25 cellular contexts compared by ENCODE assay signal in genomic region chr3:157463819-157464218, GRCh38. TPM values are rescaled to one million over a fixed set of nuclear protein-coding genes. Genes with fewer than 3 reads are reported as not detected.
"Had no signal": no experiment of that assay in that cellular context is flagged by ENCODE, and none has a peak within 500 bp of the region (broad histone marks: within the 10 kb centered on the region; RNA-seq: fewer than 3 reads in every experiment).

No MANE protein-coding gene starts in this region.

- H3K36me3 Mint-ChIP-seq: activated CD8-positive, alpha-beta memory T cell treated with anti-CD3 and anti-CD28 coated beads, Interleukin-2, amount 10 ng/mL, durations not matched to agents 7 days and 5 days; activated naive CD4-positive, alpha-beta T cell treated with anti-CD3 and anti-CD28 coated beads, Interleukin-2, amount 50 U/mL, for 24 hours had no signal

- H3K4me3 ChIP-seq: cardiac muscle cell, SK-N-MC had no signal

- H3K27me3 ChIP-seq: brain microvascular endothelial cell had no signal

- H3K4me3 Mint-ChIP-seq: activated CD8-positive, alpha-beta memory T cell treated with anti-CD3 and anti-CD28 coated beads, Interleukin-2, amount 10 ng/mL, durations not matched to agents 7 days and 5 days; activated naive CD4-positive, alpha-beta T cell treated with anti-CD3 and anti-CD28 coated beads, Interleukin-2, amount 50 U/mL, for 24 hours; activated T-cell treated with anti-CD3 and anti-CD28 coated beads, Interleukin-2, amount 50 U/mL, for 24 hours; activated T-helper 1 cell treated with anti-CD3 and anti-CD28 coated beads, Interleukin-12 subunit alpha, Interleukin-12 subunit beta, Interleukin-2, Interleukin-4 antibody, amounts not matched to agents 30 ng/mL and 10 ng/mL and 1 ng/mL, durations not matched to agents 14 hours and 24 hours and 36 hours; T-helper 1 cell treated with Interleukin-12 subunit alpha and Interleukin-12 subunit beta and Interleukin-4 antibody, amounts not matched to agents 30 μg/mL and 1 μg/mL, for 36 hours had no signal

- DNase-seq: activated CD4-positive, alpha-beta T cell treated with anti-CD3 and anti-CD28 coated beads for 4 hours; activated CD4-positive, alpha-beta T cell treated with anti-CD3 and anti-CD28 coated beads, Interleukin-2, amount 50 U/mL, for 4 hours; activated CD8-positive, alpha-beta memory T cell treated with anti-CD3 and anti-CD28 coated beads, Interleukin-2, amount 10 ng/mL, durations not matched to agents 7 days and 5 days; activated effector memory CD4-positive, alpha-beta T cell treated with Interleukin-2 at 50 U/mL for 16 hours; activated naive CD4-positive, alpha-beta T cell; activated T-cell treated with anti-CD3 and anti-CD28 coated beads, Interleukin-2, amount 50 U/mL, for 24 hours; amniotic stem cell; Kasumi-1; KBM-7; NCI-H1092; NCI-H1417; NCI-H1930; NCI-H2227 treated with DMSO at 0.1 percent for 48 hours; NCI-H526; NCI-H82; RPMI8226 had no signal

- H3K27ac ChIP-seq: brain microvascular endothelial cell, cardiac muscle cell, SK-N-MC had no signal

- ATAC-seq: activated CD4-positive, CD25-positive, alpha-beta regulatory T cell treated with anti-CD3 and anti-CD28 coated beads, Interleukin-2, amount 50 U/mL, for 24 hours; activated CD8-positive, alpha-beta memory T cell treated with anti-CD3 and anti-CD28 coated beads, Interleukin-2, amount 10 ng/mL, durations not matched to agents 7 days and 5 days; Panc1 had no signal

- H3K9me3 Mint-ChIP-seq: activated naive CD4-positive, alpha-beta T cell treated with anti-CD3 and anti-CD28 coated beads, Interleukin-2, amount 50 U/mL, for 24 hours; activated T-cell treated with anti-CD3 and anti-CD28 coated beads, Interleukin-2, amount 50 U/mL, for 24 hours; activated T-helper 1 cell treated with anti-CD3 and anti-CD28 coated beads, Interleukin-12 subunit alpha, Interleukin-12 subunit beta, Interleukin-2, Interleukin-4 antibody, amounts not matched to agents 30 ng/mL and 10 ng/mL and 1 ng/mL, durations not matched to agents 14 hours and 24 hours and 36 hours; T-helper 1 cell treated with Interleukin-12 subunit alpha and Interleukin-12 subunit beta and Interleukin-4 antibody, amounts not matched to agents 30 μg/mL and 1 μg/mL, for 36 hours had no signal

- H3K36me3 ChIP-seq: brain microvascular endothelial cell, cardiac muscle cell had no signal

- H3K27ac Mint-ChIP-seq: activated CD8-positive, alpha-beta memory T cell treated with anti-CD3 and anti-CD28 coated beads, Interleukin-2, amount 10 ng/mL, durations not matched to agents 7 days and 5 days; activated naive CD4-positive, alpha-beta T cell treated with anti-CD3 and anti-CD28 coated beads, Interleukin-2, amount 50 U/mL, for 24 hours; activated T-cell treated with anti-CD3 and anti-CD28 coated beads, Interleukin-2, amount 50 U/mL, for 24 hours; activated T-helper 1 cell treated with anti-CD3 and anti-CD28 coated beads, Interleukin-12 subunit alpha, Interleukin-12 subunit beta, Interleukin-2, Interleukin-4 antibody, amounts not matched to agents 30 ng/mL and 10 ng/mL and 1 ng/mL, durations not matched to agents 14 hours and 24 hours and 36 hours; T-helper 1 cell treated with Interleukin-12 subunit alpha and Interleukin-12 subunit beta and Interleukin-4 antibody, amounts not matched to agents 30 μg/mL and 1 μg/mL, for 36 hours had no signal

- H3K4me1 Mint-ChIP-seq: activated CD8-positive, alpha-beta memory T cell treated with anti-CD3 and anti-CD28 coated beads, Interleukin-2, amount 10 ng/mL, durations not matched to agents 7 days and 5 days; activated naive CD4-positive, alpha-beta T cell treated with anti-CD3 and anti-CD28 coated beads, Interleukin-2, amount 50 U/mL, for 24 hours had no signal

RNA-seq across cellular contexts. Expression of gene PTX3, which starts 27.2 kb away (rescaled TPM):
- total RNA-seq: activated CD8-positive, alpha-beta memory T cell treated with anti-CD3 and anti-CD28 coated beads, Interleukin-2, amount 10 ng/mL, durations not matched to agents 7 days and 5 days; activated T-helper 1 cell treated with anti-CD3 and anti-CD28 coated beads, Interleukin-12 subunit alpha, Interleukin-12 subunit beta, Interleukin-2, Interleukin-4 antibody, amounts not matched to agents 30 ng/mL and 10 ng/mL and 1 ng/mL, durations not matched to agents 14 hours and 24 hours and 36 hours; OCI-LY7 had no signal

RNA-seq across cellular contexts. Expression of gene VEPH1, which starts 39.4 kb away (rescaled TPM):
- total RNA-seq: activated CD8-positive, alpha-beta memory T cell treated with anti-CD3 and anti-CD28 coated beads, Interleukin-2, amount 10 ng/mL, durations not matched to agents 7 days and 5 days; activated T-helper 1 cell treated with anti-CD3 and anti-CD28 coated beads, Interleukin-12 subunit alpha, Interleukin-12 subunit beta, Interleukin-2, Interleukin-4 antibody, amounts not matched to agents 30 ng/mL and 10 ng/mL and 1 ng/mL, durations not matched to agents 14 hours and 24 hours and 36 hours; OCI-LY7 had no signal
